In the genomic region with DNA sequence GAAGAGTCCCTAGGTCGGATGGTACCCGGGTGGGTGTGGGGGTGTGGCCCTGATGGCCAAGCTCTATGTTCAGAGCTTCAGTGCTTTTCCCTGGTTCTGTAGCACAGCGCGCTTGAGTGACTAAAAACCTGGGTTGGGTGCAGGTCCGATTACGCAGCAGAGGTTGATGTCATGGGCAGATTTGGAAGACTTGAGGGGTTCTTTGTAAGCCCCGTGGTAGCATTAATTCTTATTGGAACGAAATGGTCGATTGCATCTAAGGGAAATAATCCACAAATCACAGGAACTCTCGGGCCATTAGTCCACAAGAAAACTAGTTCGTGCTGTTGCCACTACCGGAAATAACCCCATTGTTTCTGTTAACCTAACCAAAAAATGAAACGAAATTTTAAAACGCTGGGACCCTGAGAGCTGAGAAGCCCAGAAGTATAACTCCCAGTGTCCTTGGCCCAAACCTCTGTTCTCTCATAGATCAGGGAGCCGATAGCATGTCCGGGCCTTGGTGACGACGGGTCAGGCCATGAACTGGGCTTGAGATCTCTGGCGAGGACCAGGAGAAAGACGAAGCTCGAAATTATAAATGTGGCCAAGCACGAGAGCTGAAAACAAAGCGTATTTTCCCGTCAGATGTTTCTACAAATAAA, we compare ENCODE assay signal across 1 cellular context.
TF ChIP-seq lines count a peak whose summit lies in the region.

No MANE protein-coding gene starts in this region.

TF ChIP-seq in GM23338, 12 proteins besides CTCF, POLR2A, EP300 and RAD21 (continued from another document):
- TF ChIP-seq, protein P1, sequence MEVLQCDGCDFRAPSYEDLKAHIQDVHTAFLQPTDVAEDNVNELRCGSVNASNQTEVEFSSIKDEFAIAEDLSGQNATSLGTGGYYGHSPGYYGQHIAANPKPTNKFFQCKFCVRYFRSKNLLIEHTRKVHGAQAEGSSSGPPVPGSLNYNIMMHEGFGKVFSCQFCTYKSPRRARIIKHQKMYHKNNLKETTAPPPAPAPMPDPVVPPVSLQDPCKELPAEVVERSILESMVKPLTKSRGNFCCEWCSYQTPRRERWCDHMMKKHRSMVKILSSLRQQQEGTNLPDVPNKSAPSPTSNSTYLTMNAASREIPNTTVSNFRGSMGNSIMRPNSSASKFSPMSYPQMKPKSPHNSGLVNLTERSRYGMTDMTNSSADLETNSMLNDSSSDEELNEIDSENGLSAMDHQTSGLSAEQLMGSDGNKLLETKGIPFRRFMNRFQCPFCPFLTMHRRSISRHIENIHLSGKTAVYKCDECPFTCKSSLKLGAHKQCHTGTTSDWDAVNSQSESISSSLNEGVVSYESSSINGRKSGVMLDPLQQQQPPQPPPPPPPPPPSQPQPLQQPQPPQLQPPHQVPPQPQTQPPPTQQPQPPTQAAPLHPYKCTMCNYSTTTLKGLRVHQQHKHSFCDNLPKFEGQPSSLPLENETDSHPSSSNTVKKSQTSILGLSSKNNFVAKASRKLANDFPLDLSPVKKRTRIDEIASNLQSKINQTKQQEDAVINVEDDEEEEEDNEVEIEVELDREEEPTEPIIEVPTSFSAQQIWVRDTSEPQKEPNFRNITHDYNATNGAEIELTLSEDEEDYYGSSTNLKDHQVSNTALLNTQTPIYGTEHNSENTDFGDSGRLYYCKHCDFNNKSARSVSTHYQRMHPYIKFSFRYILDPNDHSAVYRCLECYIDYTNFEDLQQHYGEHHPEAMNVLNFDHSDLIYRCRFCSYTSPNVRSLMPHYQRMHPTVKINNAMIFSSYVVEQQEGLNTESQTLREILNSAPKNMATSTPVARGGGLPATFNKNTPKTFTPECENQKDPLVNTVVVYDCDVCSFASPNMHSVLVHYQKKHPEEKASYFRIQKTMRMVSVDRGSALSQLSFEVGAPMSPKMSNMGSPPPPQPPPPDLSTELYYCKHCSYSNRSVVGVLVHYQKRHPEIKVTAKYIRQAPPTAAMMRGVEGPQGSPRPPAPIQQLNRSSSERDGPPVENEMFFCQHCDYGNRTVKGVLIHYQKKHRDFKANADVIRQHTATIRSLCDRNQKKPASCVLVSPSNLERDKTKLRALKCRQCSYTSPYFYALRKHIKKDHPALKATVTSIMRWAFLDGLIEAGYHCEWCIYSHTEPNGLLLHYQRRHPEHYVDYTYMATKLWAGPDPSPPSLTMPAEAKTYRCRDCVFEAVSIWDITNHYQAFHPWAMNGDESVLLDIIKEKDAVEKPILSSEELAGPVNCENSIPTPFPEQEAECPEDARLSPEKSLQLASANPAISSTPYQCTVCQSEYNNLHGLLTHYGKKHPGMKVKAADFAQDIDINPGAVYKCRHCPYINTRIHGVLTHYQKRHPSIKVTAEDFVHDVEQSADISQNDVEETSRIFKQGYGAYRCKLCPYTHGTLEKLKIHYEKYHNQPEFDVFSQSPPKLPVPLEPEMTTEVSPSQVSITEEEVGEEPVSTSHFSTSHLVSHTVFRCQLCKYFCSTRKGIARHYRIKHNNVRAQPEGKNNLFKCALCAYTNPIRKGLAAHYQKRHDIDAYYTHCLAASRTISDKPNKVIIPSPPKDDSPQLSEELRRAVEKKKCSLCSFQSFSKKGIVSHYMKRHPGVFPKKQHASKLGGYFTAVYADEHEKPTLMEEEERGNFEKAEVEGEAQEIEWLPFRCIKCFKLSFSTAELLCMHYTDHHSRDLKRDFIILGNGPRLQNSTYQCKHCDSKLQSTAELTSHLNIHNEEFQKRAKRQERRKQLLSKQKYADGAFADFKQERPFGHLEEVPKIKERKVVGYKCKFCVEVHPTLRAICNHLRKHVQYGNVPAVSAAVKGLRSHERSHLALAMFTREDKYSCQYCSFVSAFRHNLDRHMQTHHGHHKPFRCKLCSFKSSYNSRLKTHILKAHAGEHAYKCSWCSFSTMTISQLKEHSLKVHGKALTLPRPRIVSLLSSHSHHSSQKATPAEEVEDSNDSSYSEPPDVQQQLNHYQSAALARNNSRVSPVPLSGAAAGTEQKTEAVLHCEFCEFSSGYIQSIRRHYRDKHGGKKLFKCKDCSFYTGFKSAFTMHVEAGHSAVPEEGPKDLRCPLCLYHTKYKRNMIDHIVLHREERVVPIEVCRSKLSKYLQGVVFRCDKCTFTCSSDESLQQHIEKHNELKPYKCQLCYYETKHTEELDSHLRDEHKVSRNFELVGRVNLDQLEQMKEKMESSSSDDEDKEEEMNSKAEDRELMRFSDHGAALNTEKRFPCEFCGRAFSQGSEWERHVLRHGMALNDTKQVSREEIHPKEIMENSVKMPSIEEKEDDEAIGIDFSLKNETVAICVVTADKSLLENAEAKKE (CRISPR knock-in tag; IDR thresholded peaks at IDR 0.05), result no peak
- TF ChIP-seq STAT1 (IDR thresholded peaks at IDR 0.05; ENCODE audit: unreplicated experiment) (no peak), EZH2 (IDR thresholded peaks at IDR 0.05; ENCODE audit: low read depth, unreplicated experiment) (no peak), NANOG (IDR thresholded peaks at IDR 0.05; ENCODE audit: borderline replicate concordance) (no peak), JUNB (IDR thresholded peaks at IDR 0.05; ENCODE audit: unreplicated experiment) (no peak), ZNF114 (CRISPR knock-in tag; IDR thresholded peaks at IDR 0.05) (no peak)
- TF ChIP-seq, protein P2, sequence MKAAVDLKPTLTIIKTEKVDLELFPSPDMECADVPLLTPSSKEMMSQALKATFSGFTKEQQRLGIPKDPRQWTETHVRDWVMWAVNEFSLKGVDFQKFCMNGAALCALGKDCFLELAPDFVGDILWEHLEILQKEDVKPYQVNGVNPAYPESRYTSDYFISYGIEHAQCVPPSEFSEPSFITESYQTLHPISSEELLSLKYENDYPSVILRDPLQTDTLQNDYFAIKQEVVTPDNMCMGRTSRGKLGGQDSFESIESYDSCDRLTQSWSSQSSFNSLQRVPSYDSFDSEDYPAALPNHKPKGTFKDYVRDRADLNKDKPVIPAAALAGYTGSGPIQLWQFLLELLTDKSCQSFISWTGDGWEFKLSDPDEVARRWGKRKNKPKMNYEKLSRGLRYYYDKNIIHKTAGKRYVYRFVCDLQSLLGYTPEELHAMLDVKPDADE (IDR thresholded peaks at IDR 0.05), result no peak
- TF ChIP-seq, protein P3, sequence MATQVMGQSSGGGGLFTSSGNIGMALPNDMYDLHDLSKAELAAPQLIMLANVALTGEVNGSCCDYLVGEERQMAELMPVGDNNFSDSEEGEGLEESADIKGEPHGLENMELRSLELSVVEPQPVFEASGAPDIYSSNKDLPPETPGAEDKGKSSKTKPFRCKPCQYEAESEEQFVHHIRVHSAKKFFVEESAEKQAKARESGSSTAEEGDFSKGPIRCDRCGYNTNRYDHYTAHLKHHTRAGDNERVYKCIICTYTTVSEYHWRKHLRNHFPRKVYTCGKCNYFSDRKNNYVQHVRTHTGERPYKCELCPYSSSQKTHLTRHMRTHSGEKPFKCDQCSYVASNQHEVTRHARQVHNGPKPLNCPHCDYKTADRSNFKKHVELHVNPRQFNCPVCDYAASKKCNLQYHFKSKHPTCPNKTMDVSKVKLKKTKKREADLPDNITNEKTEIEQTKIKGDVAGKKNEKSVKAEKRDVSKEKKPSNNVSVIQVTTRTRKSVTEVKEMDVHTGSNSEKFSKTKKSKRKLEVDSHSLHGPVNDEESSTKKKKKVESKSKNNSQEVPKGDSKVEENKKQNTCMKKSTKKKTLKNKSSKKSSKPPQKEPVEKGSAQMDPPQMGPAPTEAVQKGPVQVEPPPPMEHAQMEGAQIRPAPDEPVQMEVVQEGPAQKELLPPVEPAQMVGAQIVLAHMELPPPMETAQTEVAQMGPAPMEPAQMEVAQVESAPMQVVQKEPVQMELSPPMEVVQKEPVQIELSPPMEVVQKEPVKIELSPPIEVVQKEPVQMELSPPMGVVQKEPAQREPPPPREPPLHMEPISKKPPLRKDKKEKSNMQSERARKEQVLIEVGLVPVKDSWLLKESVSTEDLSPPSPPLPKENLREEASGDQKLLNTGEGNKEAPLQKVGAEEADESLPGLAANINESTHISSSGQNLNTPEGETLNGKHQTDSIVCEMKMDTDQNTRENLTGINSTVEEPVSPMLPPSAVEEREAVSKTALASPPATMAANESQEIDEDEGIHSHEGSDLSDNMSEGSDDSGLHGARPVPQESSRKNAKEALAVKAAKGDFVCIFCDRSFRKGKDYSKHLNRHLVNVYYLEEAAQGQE (IDR thresholded peaks at IDR 0.05; ENCODE audit: unreplicated experiment), result no peak
